ENCODE assay signal across 9 cellular contexts in genomic region chr2:207847807-207848544, GRCh38.
DNase-seq lines count a peak whose midpoint lies in the region; ATAC-seq and TF ChIP-seq lines count a peak whose summit lies in the region.
"Had no signal": no experiment of that assay in that cellular context is flagged by ENCODE, and none has a peak within 500 bp of the region (broad histone marks: within the 10 kb centered on the region; RNA-seq: fewer than 3 reads in every experiment).

No MANE protein-coding gene starts in this region.

- H3K4me3 ChIP-seq in AG04449 (ENCODE audit: low read depth, low read length), result no peak overlapping the region
- no peak overlapping the region for H3K4me3 ChIP-seq in ascending aorta

- no peaks in the 10 kb centered on the region for H3K27me3 ChIP-seq in ascending aorta

- no peaks in the 10 kb centered on the region for H3K36me3 ChIP-seq in ascending aorta

- DNase-seq in AG04449 (ENCODE audit: low read depth, low spot score) (peak; percentile 57), M059J (ENCODE audit: low read depth) (peak; percentile 78), ascending aorta (ENCODE audit: low spot score in 2 of 2) (no peak), left kidney (ENCODE audit: low read depth, low spot score) (peak; percentile 74), HCEC 1CT (no peak)
- DNase-seq in activated CD4-positive, CD25-positive, alpha-beta regulatory T cell (lab: John Stamatoyannopoulos, UW), result no peak
- DNase-seq: DMS79 had no signal

- ATAC-seq in HG02884 (IDR thresholded peaks at IDR 0.05; ENCODE audit: unreplicated experiment) (no peak), GM21526 (IDR thresholded peaks at IDR 0.05; ENCODE audit: low FRiP score, unreplicated experiment) (no peak)

- H3K27ac ChIP-seq in ascending aorta, result peak overlapping the region; percentile 34 to 48

- peaks cover 0 to 4% of the 10 kb centered on the region in 2 donors for H3K4me1 ChIP-seq in ascending aorta

- intact Hi-C loops in ascending aorta (cut with DNase I), result no loop called here

- POLR2A ChIA-PET in AG04449 (lab: Yijun Ruan, JAX), result interaction anchor here (0.6 kb wide), 1 partner anchor 45 kb away, joined by 7 read pairs; no protein-coding TSS in a partner anchor

- no peak for TF ChIP-seq CTCF in AG04449 (IDR thresholded peaks at IDR 0.05; ENCODE audit: insufficient read depth, low read length, missing control alignments)
- no peak for TF ChIP-seq CTCF in ascending aorta (IDR thresholded peaks at IDR 0.05)

- no peaks in the 10 kb centered on the region for H3K9me3 ChIP-seq in ascending aorta

- CTCF ChIA-PET in AG04449 (lab: Yijun Ruan, JAX), result interaction anchor here (0.8 to 1.4 kb wide), 3 partner anchors 10 to 194 kb away, joined by 3 to 10 read pairs (median 3); no protein-coding TSS in a partner anchor

Comparison
In these comparisons a context has a peak if more than half of its experiments do, and no peak if none do; other contexts are left out.
1. DNase-seq: peak in AG04449 (single experiment), M059J (single experiment) and left kidney (single experiment); none in ascending aorta (0 of 2), HCEC 1CT (single experiment) and activated CD4-positive, CD25-positive, alpha-beta regulatory T cell (0 of 4).